9 cellular contexts compared by ENCODE assay signal in genomic region chr11:61357233-61357893, GRCh38. TPM values are rescaled to one million over a fixed set of nuclear protein-coding genes. Genes with fewer than 3 reads are reported as not detected.
A peak's percentile ranks its signal among the peaks of the same experiment; 100 is the strongest.
DNase-seq lines count a peak whose midpoint lies in the region; ATAC-seq and TF ChIP-seq lines count a peak whose summit lies in the region.
"Had no signal": no experiment of that assay in that cellular context is flagged by ENCODE, and none has a peak within 500 bp of the region (broad histone marks: within the 10 kb centered on the region; RNA-seq: fewer than 3 reads in every experiment).

No MANE protein-coding gene starts in this region.

- no peaks in the 10 kb centered on the region for H3K36me3 Mint-ChIP-seq in nephron progenitor cell (ENCODE audit: low read depth)
- H3K36me3 Mint-ChIP-seq in HFFc6 (ENCODE audit: low read depth): peaks cover 14% of the 10 kb centered on the region

- H3K27me3 Mint-ChIP-seq in nephron progenitor cell (ENCODE audit: low read depth, poor library complexity): peaks cover 5% of the 10 kb centered on the region
- no peaks in the 10 kb centered on the region for H3K27me3 Mint-ChIP-seq in HFFc6 (ENCODE audit: insufficient read depth)

- DNase-seq in NAMALWA (ENCODE audit: low spot score): peak; percentile 94
- no peak for DNase-seq in nephron progenitor cell
- no peak for DNase-seq in retina
- DNase-seq in DMS53 (lab: John Stamatoyannopoulos, UW): no peak
- DNase-seq in HFFc6: no peak
- DNase-seq in LoVo (ENCODE audit: low spot score): no peak

- TF ChIP-seq CTCF in nephron progenitor cell (IDR thresholded peaks at IDR 0.05): no peak
- no peak for TF ChIP-seq CTCF in HFFc6 (IDR thresholded peaks at IDR 0.05)

- H3K27ac Mint-ChIP-seq in nephron progenitor cell: peak overlapping the region; percentile 10
- no peak overlapping the region for H3K27ac Mint-ChIP-seq in HFFc6

- H3K4me1 Mint-ChIP-seq in nephron progenitor cell (peaks cover 24% of the 10 kb centered on the region), HFFc6 (ENCODE audit: low read depth) (peaks cover 18% of the 10 kb centered on the region)

- no peaks in the 10 kb centered on the region for H3K9me3 Mint-ChIP-seq in nephron progenitor cell
- H3K9me3 Mint-ChIP-seq in HFFc6: no peaks in the 10 kb centered on the region; the same call in 1 of the 2 replicates

- peak; percentile 59 for ATAC-seq in GM18858 (IDR thresholded peaks at IDR 0.05; ENCODE audit: unreplicated experiment)
- ATAC-seq in HG02623 (IDR thresholded peaks at IDR 0.05; ENCODE audit: unreplicated experiment): peak; percentile 38
- ATAC-seq: mucosa of descending colon had no signal

- H3K4me3 Mint-ChIP-seq in nephron progenitor cell: no peak overlapping the region
- no peak overlapping the region for H3K4me3 Mint-ChIP-seq in HFFc6

RNA-seq across cellular contexts. Expression of gene CYB561A3, which starts 4.3 kb away (rescaled TPM):
- total RNA-seq in HFFc6 (2021; fragmentation: NEBNext Ultra II Directional; extraction: Animal tissue kit (Norgen Biotek cat#: 25700)): 10 to 100 TPM; 38.7 to 52.8 (median 46.7) TPM

RNA-seq across cellular contexts. Expression of gene TMEM138, which starts 4.8 kb away (rescaled TPM):
- total RNA-seq in HFFc6 (2021; fragmentation: NEBNext Ultra II Directional; extraction: Animal tissue kit (Norgen Biotek cat#: 25700)): 10 to 100 TPM; 49.0 to 63.1 (median 58.0) TPM

RNA-seq across cellular contexts. Expression of gene TKFC, which starts 24.3 kb away (rescaled TPM):
- total RNA-seq in HFFc6 (2021; fragmentation: NEBNext Ultra II Directional; extraction: Animal tissue kit (Norgen Biotek cat#: 25700)): 10 to 100 TPM; 27.3 to 43.0 (median 31.8) TPM

RNA-seq across cellular contexts. Expression of gene DDB1, which starts 24.5 kb away (rescaled TPM):
- total RNA-seq in HFFc6 (2021; fragmentation: NEBNext Ultra II Directional; extraction: Animal tissue kit (Norgen Biotek cat#: 25700)): 100 to 1,000 TPM; 241 to 285 (median 267) TPM

RNA-seq across cellular contexts. Expression of gene TMEM216, which starts 35.0 kb away (rescaled TPM):
- 1 to 10 TPM; 5.9 to 9.5 (median 8.3) TPM for total RNA-seq in HFFc6 (2021; fragmentation: NEBNext Ultra II Directional; extraction: Animal tissue kit (Norgen Biotek cat#: 25700))
